In the genomic region with DNA sequence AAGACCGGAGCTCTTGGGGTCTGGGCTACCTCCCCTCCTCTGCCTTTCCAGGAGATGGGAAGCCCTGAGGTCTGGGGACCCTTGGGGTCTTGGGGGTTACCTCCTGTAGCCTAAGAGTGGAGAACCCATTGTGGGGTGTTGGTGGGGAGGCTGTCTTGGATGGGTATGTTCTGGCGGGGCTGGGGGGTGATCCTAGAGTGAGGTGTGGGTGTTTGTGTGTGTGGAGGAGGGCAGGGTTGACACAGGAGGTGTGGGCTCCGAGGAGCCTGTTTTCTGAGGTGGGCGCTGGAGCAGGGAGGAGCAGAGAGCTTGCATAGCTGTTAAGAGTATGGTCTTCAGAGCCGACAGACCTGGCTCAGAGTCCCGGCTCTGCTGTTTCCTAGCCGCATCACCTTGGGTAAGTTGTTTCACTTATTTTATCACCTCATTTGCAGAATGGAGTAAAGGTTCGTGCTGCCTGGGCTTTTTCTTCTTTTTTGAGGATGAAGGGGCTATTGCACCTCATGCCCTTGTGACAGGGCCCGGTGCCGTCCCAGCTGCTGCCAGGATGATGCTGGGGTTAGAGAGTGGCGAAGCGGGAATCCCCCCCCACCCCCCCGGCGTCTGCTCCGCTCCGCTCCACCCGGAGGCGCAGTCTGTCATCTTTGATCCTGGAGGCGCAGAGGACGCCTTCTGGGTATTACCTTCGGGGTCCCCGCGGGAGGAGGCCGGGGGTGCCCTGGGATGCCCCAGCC, we compare ENCODE assay signal across 1 cellular context.
TF ChIP-seq lines count a peak whose summit lies in the region.

No MANE protein-coding gene starts in this region.

TF ChIP-seq in liver, 16 proteins besides CTCF, POLR2A, EP300 and RAD21 (continued from another document):
- TF ChIP-seq TAF1 (conservative IDR thresholded peaks at IDR 0.05) (no peak), NR2F2 (IDR thresholded peaks at IDR 0.05) (no peak)
- TF ChIP-seq, protein P1, sequence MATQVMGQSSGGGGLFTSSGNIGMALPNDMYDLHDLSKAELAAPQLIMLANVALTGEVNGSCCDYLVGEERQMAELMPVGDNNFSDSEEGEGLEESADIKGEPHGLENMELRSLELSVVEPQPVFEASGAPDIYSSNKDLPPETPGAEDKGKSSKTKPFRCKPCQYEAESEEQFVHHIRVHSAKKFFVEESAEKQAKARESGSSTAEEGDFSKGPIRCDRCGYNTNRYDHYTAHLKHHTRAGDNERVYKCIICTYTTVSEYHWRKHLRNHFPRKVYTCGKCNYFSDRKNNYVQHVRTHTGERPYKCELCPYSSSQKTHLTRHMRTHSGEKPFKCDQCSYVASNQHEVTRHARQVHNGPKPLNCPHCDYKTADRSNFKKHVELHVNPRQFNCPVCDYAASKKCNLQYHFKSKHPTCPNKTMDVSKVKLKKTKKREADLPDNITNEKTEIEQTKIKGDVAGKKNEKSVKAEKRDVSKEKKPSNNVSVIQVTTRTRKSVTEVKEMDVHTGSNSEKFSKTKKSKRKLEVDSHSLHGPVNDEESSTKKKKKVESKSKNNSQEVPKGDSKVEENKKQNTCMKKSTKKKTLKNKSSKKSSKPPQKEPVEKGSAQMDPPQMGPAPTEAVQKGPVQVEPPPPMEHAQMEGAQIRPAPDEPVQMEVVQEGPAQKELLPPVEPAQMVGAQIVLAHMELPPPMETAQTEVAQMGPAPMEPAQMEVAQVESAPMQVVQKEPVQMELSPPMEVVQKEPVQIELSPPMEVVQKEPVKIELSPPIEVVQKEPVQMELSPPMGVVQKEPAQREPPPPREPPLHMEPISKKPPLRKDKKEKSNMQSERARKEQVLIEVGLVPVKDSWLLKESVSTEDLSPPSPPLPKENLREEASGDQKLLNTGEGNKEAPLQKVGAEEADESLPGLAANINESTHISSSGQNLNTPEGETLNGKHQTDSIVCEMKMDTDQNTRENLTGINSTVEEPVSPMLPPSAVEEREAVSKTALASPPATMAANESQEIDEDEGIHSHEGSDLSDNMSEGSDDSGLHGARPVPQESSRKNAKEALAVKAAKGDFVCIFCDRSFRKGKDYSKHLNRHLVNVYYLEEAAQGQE (IDR thresholded peaks at IDR 0.05), result no peak
